3 cellular contexts compared by ENCODE assay signal in the genomic region with DNA sequence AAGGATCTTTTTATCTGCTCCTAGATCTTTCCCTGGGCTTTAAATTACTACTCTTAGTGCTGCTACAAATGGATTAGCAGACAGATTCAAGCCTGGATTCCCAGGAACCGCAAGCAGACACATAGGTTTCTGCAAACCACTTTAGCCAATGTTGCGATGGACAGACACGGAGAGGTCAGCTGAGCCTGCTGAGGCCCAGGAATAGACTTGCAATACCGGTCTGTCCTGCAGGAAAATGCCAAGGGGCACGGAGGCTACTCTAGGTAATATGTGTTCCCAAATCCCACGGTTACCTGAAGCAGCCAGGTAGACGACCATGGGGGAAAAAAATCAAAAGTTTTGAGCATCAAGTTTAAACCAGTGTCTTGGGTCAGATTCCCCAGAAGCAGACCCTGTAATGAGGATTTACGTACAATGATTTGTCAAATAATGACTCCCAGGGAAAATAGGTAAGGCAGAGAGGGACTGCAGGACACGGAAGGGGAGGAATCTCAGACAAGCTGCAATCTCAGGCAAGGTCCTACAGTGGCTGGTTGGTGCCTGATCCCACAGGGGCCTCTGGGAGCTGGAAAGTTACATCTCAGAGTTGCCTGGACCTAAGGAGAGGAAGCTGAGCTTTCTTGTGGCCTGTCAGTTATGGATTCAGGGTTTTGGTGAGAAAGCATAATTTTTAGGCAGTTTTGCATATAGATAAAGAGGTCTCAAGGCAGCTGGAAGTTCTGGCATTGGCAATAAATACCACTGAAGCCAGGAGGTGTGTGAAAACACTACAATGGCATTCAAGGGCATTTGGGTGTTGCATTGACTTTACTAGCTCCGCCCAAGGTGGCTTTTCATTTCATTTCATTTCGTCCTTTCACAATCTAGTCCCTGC.
TF ChIP-seq lines count a peak whose summit lies in the region.

No MANE protein-coding gene starts in this region.

TF ChIP-seq in SK-N-SH treated with all-trans-retinoic acid at 6 μM for 48 hours, 23 proteins besides CTCF, POLR2A, EP300 and RAD21:
- TF ChIP-seq SNAI2 (CRISPR knock-in tag; IDR thresholded peaks at IDR 0.05), result no peak
- TF ChIP-seq ARNTL (CRISPR knock-in tag; IDR thresholded peaks at IDR 0.05; ENCODE audit: borderline replicate concordance, low read depth), result no peak
- no peak for TF ChIP-seq TCF4 (CRISPR knock-in tag; IDR thresholded peaks at IDR 0.05; ENCODE audit: borderline replicate concordance)
- TF ChIP-seq BACH2 (CRISPR knock-in tag; IDR thresholded peaks at IDR 0.05; ENCODE audit: borderline replicate concordance), result no peak
- no peak for TF ChIP-seq OSR1 (CRISPR knock-in tag; IDR thresholded peaks at IDR 0.05)
- TF ChIP-seq ISL1 (CRISPR knock-in tag; IDR thresholded peaks at IDR 0.05), result no peak
- no peak for TF ChIP-seq ESRRG (CRISPR knock-in tag; IDR thresholded peaks at IDR 0.05)

TF ChIP-seq in SK-N-SH, 30 proteins besides CTCF, POLR2A, EP300 and RAD21:
- TF ChIP-seq JUND (IDR thresholded peaks at IDR 0.05) (no peak), SMC3 (IDR thresholded peaks at IDR 0.05; ENCODE audit: low read depth, low read length) (no peak), GATA2 (CRISPR knock-in tag; IDR thresholded peaks at IDR 0.05) (no peak), TCF12 (IDR thresholded peaks at IDR 0.05) (no peak), SIN3A (IDR thresholded peaks at IDR 0.05; ENCODE audit: borderline replicate concordance, low read depth, low read length) (no peak), TAF1 (IDR thresholded peaks at IDR 0.05; ENCODE audit: borderline replicate concordance, low read depth, low read length) (no peak), FOXM1 (IDR thresholded peaks at IDR 0.05; ENCODE audit: low read depth) (no peak), ELF1 (IDR thresholded peaks at IDR 0.05) (no peak), YY1 (IDR thresholded peaks at IDR 0.05; ENCODE audit: low read depth) (no peak), MEF2A (IDR thresholded peaks at IDR 0.05; ENCODE audit: borderline replicate concordance, low read depth) (no peak), NFIC (IDR thresholded peaks at IDR 0.05; ENCODE audit: borderline replicate concordance) (no peak), FOXJ3 (CRISPR knock-in tag; IDR thresholded peaks at IDR 0.05) (no peak), GABPA (IDR thresholded peaks at IDR 0.05; ENCODE audit: low read depth) (no peak)
- TF ChIP-seq, protein P1, sequence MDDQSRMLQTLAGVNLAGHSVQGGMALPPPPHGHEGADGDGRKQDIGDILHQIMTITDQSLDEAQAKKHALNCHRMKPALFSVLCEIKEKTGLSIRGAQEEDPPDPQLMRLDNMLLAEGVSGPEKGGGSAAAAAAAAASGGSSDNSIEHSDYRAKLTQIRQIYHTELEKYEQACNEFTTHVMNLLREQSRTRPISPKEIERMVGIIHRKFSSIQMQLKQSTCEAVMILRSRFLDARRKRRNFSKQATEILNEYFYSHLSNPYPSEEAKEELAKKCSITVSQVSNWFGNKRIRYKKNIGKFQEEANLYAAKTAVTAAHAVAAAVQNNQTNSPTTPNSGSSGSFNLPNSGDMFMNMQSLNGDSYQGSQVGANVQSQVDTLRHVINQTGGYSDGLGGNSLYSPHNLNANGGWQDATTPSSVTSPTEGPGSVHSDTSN (IDR thresholded peaks at IDR 0.05), result no peak
- TF ChIP-seq, protein P2, sequence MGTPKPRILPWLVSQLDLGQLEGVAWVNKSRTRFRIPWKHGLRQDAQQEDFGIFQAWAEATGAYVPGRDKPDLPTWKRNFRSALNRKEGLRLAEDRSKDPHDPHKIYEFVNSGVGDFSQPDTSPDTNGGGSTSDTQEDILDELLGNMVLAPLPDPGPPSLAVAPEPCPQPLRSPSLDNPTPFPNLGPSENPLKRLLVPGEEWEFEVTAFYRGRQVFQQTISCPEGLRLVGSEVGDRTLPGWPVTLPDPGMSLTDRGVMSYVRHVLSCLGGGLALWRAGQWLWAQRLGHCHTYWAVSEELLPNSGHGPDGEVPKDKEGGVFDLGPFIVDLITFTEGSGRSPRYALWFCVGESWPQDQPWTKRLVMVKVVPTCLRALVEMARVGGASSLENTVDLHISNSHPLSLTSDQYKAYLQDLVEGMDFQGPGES (IDR thresholded peaks at IDR 0.05; ENCODE audit: low read depth, low read length), result no peak
- TF ChIP-seq, protein P3, sequence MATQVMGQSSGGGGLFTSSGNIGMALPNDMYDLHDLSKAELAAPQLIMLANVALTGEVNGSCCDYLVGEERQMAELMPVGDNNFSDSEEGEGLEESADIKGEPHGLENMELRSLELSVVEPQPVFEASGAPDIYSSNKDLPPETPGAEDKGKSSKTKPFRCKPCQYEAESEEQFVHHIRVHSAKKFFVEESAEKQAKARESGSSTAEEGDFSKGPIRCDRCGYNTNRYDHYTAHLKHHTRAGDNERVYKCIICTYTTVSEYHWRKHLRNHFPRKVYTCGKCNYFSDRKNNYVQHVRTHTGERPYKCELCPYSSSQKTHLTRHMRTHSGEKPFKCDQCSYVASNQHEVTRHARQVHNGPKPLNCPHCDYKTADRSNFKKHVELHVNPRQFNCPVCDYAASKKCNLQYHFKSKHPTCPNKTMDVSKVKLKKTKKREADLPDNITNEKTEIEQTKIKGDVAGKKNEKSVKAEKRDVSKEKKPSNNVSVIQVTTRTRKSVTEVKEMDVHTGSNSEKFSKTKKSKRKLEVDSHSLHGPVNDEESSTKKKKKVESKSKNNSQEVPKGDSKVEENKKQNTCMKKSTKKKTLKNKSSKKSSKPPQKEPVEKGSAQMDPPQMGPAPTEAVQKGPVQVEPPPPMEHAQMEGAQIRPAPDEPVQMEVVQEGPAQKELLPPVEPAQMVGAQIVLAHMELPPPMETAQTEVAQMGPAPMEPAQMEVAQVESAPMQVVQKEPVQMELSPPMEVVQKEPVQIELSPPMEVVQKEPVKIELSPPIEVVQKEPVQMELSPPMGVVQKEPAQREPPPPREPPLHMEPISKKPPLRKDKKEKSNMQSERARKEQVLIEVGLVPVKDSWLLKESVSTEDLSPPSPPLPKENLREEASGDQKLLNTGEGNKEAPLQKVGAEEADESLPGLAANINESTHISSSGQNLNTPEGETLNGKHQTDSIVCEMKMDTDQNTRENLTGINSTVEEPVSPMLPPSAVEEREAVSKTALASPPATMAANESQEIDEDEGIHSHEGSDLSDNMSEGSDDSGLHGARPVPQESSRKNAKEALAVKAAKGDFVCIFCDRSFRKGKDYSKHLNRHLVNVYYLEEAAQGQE (IDR thresholded peaks at IDR 0.05; ENCODE audit: low read depth, low read length), result no peak
- TF ChIP-seq, protein P4, sequence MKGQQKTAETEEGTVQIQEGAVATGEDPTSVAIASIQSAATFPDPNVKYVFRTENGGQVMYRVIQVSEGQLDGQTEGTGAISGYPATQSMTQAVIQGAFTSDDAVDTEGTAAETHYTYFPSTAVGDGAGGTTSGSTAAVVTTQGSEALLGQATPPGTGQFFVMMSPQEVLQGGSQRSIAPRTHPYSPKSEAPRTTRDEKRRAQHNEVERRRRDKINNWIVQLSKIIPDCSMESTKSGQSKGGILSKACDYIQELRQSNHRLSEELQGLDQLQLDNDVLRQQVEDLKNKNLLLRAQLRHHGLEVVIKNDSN (IDR thresholded peaks at IDR 0.05; ENCODE audit: borderline replicate concordance, low read depth), result no peak
TF ChIP-seq in SK-N-SH: peak in this region for 0.

TF ChIP-seq in HepG2, 621 proteins besides CTCF, POLR2A, EP300 and RAD21:
- no peak for TF ChIP-seq ZFP1 (CRISPR knock-in tag; IDR thresholded peaks at IDR 0.05)
- peak; percentile 47; the same call in 1 of the 2 replicates for TF ChIP-seq ZNF605 (CRISPR knock-in tag; IDR thresholded peaks at IDR 0.05)
- TF ChIP-seq, protein P5, sequence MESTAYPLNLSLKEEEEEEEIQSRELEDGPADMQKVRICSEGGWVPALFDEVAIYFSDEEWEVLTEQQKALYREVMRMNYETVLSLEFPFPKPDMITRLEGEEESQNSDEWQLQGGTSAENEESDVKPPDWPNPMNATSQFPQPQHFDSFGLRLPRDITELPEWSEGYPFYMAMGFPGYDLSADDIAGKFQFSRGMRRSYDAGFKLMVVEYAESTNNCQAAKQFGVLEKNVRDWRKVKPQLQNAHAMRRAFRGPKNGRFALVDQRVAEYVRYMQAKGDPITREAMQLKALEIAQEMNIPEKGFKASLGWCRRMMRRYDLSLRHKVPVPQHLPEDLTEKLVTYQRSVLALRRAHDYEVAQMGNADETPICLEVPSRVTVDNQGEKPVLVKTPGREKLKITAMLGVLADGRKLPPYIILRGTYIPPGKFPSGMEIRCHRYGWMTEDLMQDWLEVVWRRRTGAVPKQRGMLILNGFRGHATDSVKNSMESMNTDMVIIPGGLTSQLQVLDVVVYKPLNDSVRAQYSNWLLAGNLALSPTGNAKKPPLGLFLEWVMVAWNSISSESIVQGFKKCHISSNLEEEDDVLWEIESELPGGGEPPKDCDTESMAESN (CRISPR knock-in tag; conservative IDR thresholded peaks at IDR 0.05), result peak; percentile 48; the same call in 1 of the 2 replicates
